Comparison of ENCODE assay signal across 8 cellular contexts in the genomic region with DNA sequence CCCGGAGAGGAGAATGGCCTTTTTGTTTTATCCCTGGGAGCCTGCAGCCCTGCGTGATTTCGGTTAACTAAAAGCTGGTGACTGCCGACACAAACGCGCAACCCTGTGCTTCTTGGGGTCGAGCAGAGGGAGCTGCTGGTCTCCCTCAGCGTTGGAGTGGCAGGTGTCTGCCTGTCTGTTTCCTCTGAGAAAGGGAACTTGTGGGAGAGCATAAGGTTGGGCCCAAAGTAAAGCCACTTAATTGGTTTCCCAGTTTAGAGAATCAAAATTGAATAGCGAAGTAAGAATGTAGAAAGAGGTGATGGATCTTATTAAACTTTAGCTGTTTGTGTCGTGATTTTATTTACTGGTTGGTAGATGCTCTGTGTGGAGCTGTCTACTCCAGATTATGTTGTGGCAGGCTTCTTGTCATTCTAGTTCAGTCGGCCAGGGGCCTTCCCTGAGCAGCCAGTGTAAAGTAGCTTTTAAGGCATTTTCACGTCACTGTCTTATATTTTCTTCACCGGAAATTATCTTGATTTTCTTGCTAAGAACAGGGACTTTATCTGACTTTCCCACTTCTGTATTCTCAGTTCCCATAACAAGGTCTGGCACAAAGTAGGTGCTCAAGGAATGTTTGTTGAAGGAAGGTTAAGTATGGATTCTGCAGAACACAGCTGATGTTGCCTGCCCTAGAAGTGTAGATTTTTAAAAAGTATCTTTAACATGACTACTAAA. TPM values are rescaled to one million over a fixed set of nuclear protein-coding genes. Genes with fewer than 3 reads are reported as not detected.
DNase-seq lines count a peak whose midpoint lies in the region; ATAC-seq lines count a peak whose summit lies in the region.

No MANE protein-coding gene starts in this region.

- H3K4me3 Mint-ChIP-seq in naive B cell = peak overlapping the region; percentile 91 to 100 (median 96)

- in situ Hi-C loops in GM23248 (cut with MboI) = loop anchor here (10.0 kb wide), 1 partner anchor 269 kb away; no protein-coding TSS in a partner anchor

- H3K4me1 Mint-ChIP-seq in naive B cell = peaks cover 24 to 26% (median 24%) of the 10 kb centered on the region in 3 donors

- H3K27me3 Mint-ChIP-seq in naive B cell = peaks cover 0 to 8% (median 6%) of the 10 kb centered on the region in 3 donors

- H3F3A ChIP-seq in GM23248 (ENCODE audit: insufficient read depth) = no peaks in the 10 kb centered on the region

- ATAC-seq in naive B cell (ENCODE audit: low read depth in 2 of 2) (peak; percentile 17 to 22), GM18519 (IDR thresholded peaks at IDR 0.05; ENCODE audit: low FRiP score, unreplicated experiment) (no peak)

- no peaks in the 10 kb centered on the region for H4K20me1 ChIP-seq in GM23248 (ENCODE audit: insufficient read depth)

- H3K9me3 ChIP-seq in GM23248 (ENCODE audit: low read depth) (no peaks in the 10 kb centered on the region), ectodermal cell (ENCODE audit: control insufficient read depth, low read length) (no peaks in the 10 kb centered on the region)

- H2AFZ ChIP-seq in GM23248 = peak overlapping the region; percentile 98

- peak overlapping the region; percentile 99 for H3K9ac ChIP-seq in GM23248

- H3K4me2 ChIP-seq in GM23248 (ENCODE audit: unreplicated experiment) = peak overlapping the region; percentile 96

- H3K27ac Mint-ChIP-seq in naive B cell = peak overlapping the region; percentile 95 to 98 (median 98)

- no peaks in the 10 kb centered on the region for H3K9me2 ChIP-seq in GM23248 (ENCODE audit: insufficient read depth)

- H3K4me3 ChIP-seq in GM23248 = peak overlapping the region; percentile 92
- peak overlapping the region; percentile 67 for H3K4me3 ChIP-seq in ectodermal cell (ENCODE audit: insufficient read depth, low read depth, low read length)

- DNase-seq in GM03348 (ENCODE audit: low spot score) (peak; percentile 26), GM23248 (peak; percentile 59), OCI-M1 (lab: John Stamatoyannopoulos, UW) (peak; percentile 44), naive B cell (no peak), HuH-7 (ENCODE audit: low spot score) (no peak), medulla oblongata (ENCODE audit: extremely low spot score) (no peak)

- H3K27ac ChIP-seq in GM23248 (peak overlapping the region; percentile 91), ectodermal cell (ENCODE audit: insufficient read depth, low read depth, low read length, poor library complexity, severe bottlenecking) (peak overlapping the region; percentile 12)

- peaks cover 22 to 29% of the 10 kb centered on the region in 2 donors for H3K36me3 Mint-ChIP-seq in naive B cell

- H3K4me1 ChIP-seq in GM23248 (ENCODE audit: insufficient read depth) (0 out of 2 replicates have a peak, but pooled peaks cover 10% of the 10 kb centered on the region), ectodermal cell (ENCODE audit: control insufficient read depth, insufficient read depth, low read length) (peaks cover 3% of the 10 kb centered on the region)

- peaks cover 0 to 1% (median 0%) of the 10 kb centered on the region in 7 donors for H3K9me3 Mint-ChIP-seq in naive B cell

- 4 to 6% methylated on average over 13 of the region's 13 CpGs for WGBS in GM23248 (ENCODE audit: low coverage in 1 of 2, low lambda C conversion rate in 2 of 2, missing lambda C conversion rate in 2 of 2), 2 experiments
- whole genome bisulfite sequencing in ectodermal cell, 2 experiments = 11 to 13% methylated on average over 13 of the region's 13 CpGs

- H3K36me3 ChIP-seq in GM23248 (ENCODE audit: low read depth) (peaks cover 36% of the 10 kb centered on the region), ectodermal cell (ENCODE audit: control insufficient read depth, insufficient read depth, low read length) (peaks cover 6% of the 10 kb centered on the region)

- H3K27me3 ChIP-seq in GM23248 (replicated peaks; ENCODE audit: insufficient read depth) = no peaks in the 10 kb centered on the region
- no peaks in the 10 kb centered on the region for H3K27me3 ChIP-seq in ectodermal cell (ENCODE audit: control insufficient read depth, insufficient read depth, low read length, poor library complexity, severe bottlenecking)

- H3K79me2 ChIP-seq in GM23248 (ENCODE audit: insufficient read depth) = peaks cover 57% of the 10 kb centered on the region

RNA-seq across cellular contexts. Expression of a gene that starts 0.7 kb away (rescaled TPM):
- total RNA-seq in GM23248 (2014; rRNA removed; shearing (Covaris generic)) = 13.3 and 17.9 TPM in 2 replicates
- polyA plus RNA-seq in GM23248 (2016; fragmentation: Nextera tagmentation; extraction: Ambion mirVana) (33.6 and 35.3 TPM in 2 replicates), naive B cell (ENCODE audit: low read depth in 6 of 6) (10 to 100 TPM; 23.9 to 30.1 (median 26.8) TPM)
- polyA plus RNA-seq in ectodermal cell (2013, experiment 1 of 4) = 36.2 TPM
- polyA plus RNA-seq in ectodermal cell (2013, experiment 2 of 4) = 33.3 TPM
- 29.9 TPM for polyA plus RNA-seq in ectodermal cell (2013, experiment 3 of 4)
- 30.3 TPM for polyA plus RNA-seq in ectodermal cell (2013, experiment 4 of 4)

RNA-seq across cellular contexts. Expression of a gene that starts 20.4 kb away (rescaled TPM):
- total RNA-seq in GM23248 (2014; rRNA removed; shearing (Covaris generic)) = not detected in 2 replicates
- not detected in 2 replicates for polyA plus RNA-seq in GM23248 (2016; fragmentation: Nextera tagmentation; extraction: Ambion mirVana)
- polyA plus RNA-seq in ectodermal cell (2013, experiment 1 of 4) = not detected
- polyA plus RNA-seq in ectodermal cell (2013, experiment 2 of 4) = not detected
- not detected for polyA plus RNA-seq in ectodermal cell (2013, experiment 3 of 4)
- polyA plus RNA-seq in ectodermal cell (2013, experiment 4 of 4) = not detected
- polyA plus RNA-seq in naive B cell (ENCODE audit: low read depth in 6 of 6) = not detected

Comparison
In these comparisons a context has a peak if more than half of its experiments do, and no peak if none do; other contexts are left out.
1. DNase-seq: peak in GM03348 (single experiment), GM23248 (single experiment) and OCI-M1 (single experiment); none in naive B cell (single experiment), HuH-7 (single experiment) and medulla oblongata (single experiment).